In genomic region chr2:233171344-233171743, GRCh38 we compare ENCODE assay signal across 22 cellular contexts.
DNase-seq lines count a peak whose midpoint lies in the region; ATAC-seq, FAIRE-seq and TF ChIP-seq lines count a peak whose summit lies in the region.
"Had no signal": no experiment of that assay in that cellular context is flagged by ENCODE, and none has a peak within 500 bp of the region (broad histone marks: within the 10 kb centered on the region; RNA-seq: fewer than 3 reads in every experiment).

No MANE protein-coding gene starts in this region.

- no peaks in the 10 kb centered on the region for H3K9me3 Mint-ChIP-seq in activated naive CD4-positive, alpha-beta T cell treated with anti-CD3 and anti-CD28 coated beads, Interleukin-2, amount 50 U/mL, for 24 hours
- no peaks in the 10 kb centered on the region for H3K9me3 Mint-ChIP-seq in activated naive CD4-positive, alpha-beta T cell treated with anti-CD3 and anti-CD28 coated beads, Interleukin-2, amount 10 ng/mL, durations not matched to agents 7 days and 5 days
- H3K9me3 Mint-ChIP-seq in stimulated activated effector memory CD8-positive, alpha-beta T cell treated with anti-CD3 and anti-CD28 coated beads, Interleukin-12 subunit alpha, Interleukin-12 subunit beta, amount 100 ng/mL, for 72 hours = no peaks in the 10 kb centered on the region

- H4K20me1 ChIP-seq in GM12878 (ENCODE audit: control insufficient read depth, insufficient read depth) = no peaks in the 10 kb centered on the region

- no peak overlapping the region for H3K4me3 ChIP-seq in HEK293 (ENCODE audit: low read depth, low read length)
- no peak overlapping the region for H3K4me3 ChIP-seq in GM12878
- no peak overlapping the region for H3K4me3 ChIP-seq in effector memory CD4-positive, alpha-beta T cell (ENCODE audit: insufficient read depth, low read depth, low read length, poor library complexity, severe bottlenecking)

- H3K4me1 ChIP-seq in HEK293 (ENCODE audit: control insufficient read depth, insufficient read depth, low read length) (no peaks in the 10 kb centered on the region), GM12878 (ENCODE audit: control insufficient read depth, insufficient read depth, low read length) (no peaks in the 10 kb centered on the region)
- peaks cover 2% of the 10 kb centered on the region for H3K4me1 ChIP-seq in effector memory CD4-positive, alpha-beta T cell (ENCODE audit: control insufficient read depth, insufficient read depth, low read length, poor library complexity, severe bottlenecking)

- TF ChIP-seq CTCF in HEK293 (tag by site-specific recombination; IDR thresholded peaks at IDR 0.05) (no peak), GM12878 (IDR thresholded peaks at IDR 0.05 in 2 of 3, conservative IDR thresholded peaks at IDR 0.05 in 1 of 3; ENCODE audit: control insufficient read depth in 2 of 3, extremely low read depth in 1 of 3, insufficient read depth in 1 of 3, low read depth in 3 of 3, low read length in 3 of 3) (no peak)

- SMC1A ChIA-PET in GM12878 (lab: Charles Lee; ENCODE audit: uncharacterized antibody, unreplicated experiment) = no interaction called here

- no peak for FAIRE-seq in GM12878 (lab: Jason Lieb, UNC)

- no peak overlapping the region for H2AFZ ChIP-seq in GM12878 (ENCODE audit: control insufficient read depth, low read depth, low read length)

- intact Hi-C loops in GM12878 (cut with micrococcal nuclease; ENCODE audit: unreplicated experiment) = no loop called here

- POLR2A ChIA-PET in HEK293 (lab: Yijun Ruan, JAX) = no interaction called here
- POLR2A ChIA-PET in GM12878 (lab: Charles Lee) = no interaction called here

- TSS peak; percentile 35 for BruUV-seq in GM12878 (replicated peaks; lab: Mats Ljungman, UMichigan)

- RAD21 ChIA-PET in GM12878 (lab: Charles Lee; ENCODE audit: unreplicated experiment) = no interaction called here

- no peaks in the 10 kb centered on the region for H3K79me2 ChIP-seq in GM12878 (ENCODE audit: control insufficient read depth, insufficient read depth, low read length)

- no peaks in the 10 kb centered on the region for H3K4me1 Mint-ChIP-seq in activated naive CD4-positive, alpha-beta T cell treated with anti-CD3 and anti-CD28 coated beads, Interleukin-2, amount 50 U/mL, for 24 hours
- no peaks in the 10 kb centered on the region for H3K4me1 Mint-ChIP-seq in activated naive CD4-positive, alpha-beta T cell treated with anti-CD3 and anti-CD28 coated beads, Interleukin-2, amount 10 ng/mL, durations not matched to agents 7 days and 5 days
- peaks cover 25% of the 10 kb centered on the region for H3K4me1 Mint-ChIP-seq in stimulated activated effector memory CD8-positive, alpha-beta T cell treated with anti-CD3 and anti-CD28 coated beads, Interleukin-12 subunit alpha, Interleukin-12 subunit beta, amount 100 ng/mL, for 72 hours

- H3K4me3 Mint-ChIP-seq in activated naive CD4-positive, alpha-beta T cell treated with anti-CD3 and anti-CD28 coated beads, Interleukin-2, amount 50 U/mL, for 24 hours = no peak overlapping the region
- H3K4me3 Mint-ChIP-seq in activated naive CD4-positive, alpha-beta T cell treated with anti-CD3 and anti-CD28 coated beads, Interleukin-2, amount 10 ng/mL, durations not matched to agents 7 days and 5 days = no peak overlapping the region
- no peak overlapping the region for H3K4me3 Mint-ChIP-seq in stimulated activated effector memory CD8-positive, alpha-beta T cell treated with anti-CD3 and anti-CD28 coated beads, Interleukin-12 subunit alpha, Interleukin-12 subunit beta, amount 100 ng/mL, for 72 hours

- no peak for TF ChIP-seq RAD21 in GM12878 (IDR thresholded peaks at IDR 0.05; ENCODE audit: insufficient read depth, low read depth, low read length)

- H3K36me3 ChIP-seq in HEK293 (ENCODE audit: control insufficient read depth in 2 of 2, insufficient read depth in 1 of 2, low read length in 2 of 2) (peaks cover 0 to 9% of the 10 kb centered on the region in 2 experiments; a peak in 1 of 3 replicates), GM12878 (ENCODE audit: control insufficient read depth in 2 of 2, insufficient read depth in 2 of 2, low read length in 1 of 2) (peaks cover 30 to 43% of the 10 kb centered on the region in 2 experiments)
- H3K36me3 ChIP-seq in effector memory CD4-positive, alpha-beta T cell (ENCODE audit: control insufficient read depth, insufficient read depth, low read length) = peaks cover 68% of the 10 kb centered on the region

- no peak for TF ChIP-seq EP300 in GM12878 (IDR thresholded peaks at IDR 0.05; ENCODE audit: borderline replicate concordance in 1 of 2, control insufficient read depth in 1 of 2, low read depth in 2 of 2, low read length in 2 of 2)

- H3K36me3 Mint-ChIP-seq in activated naive CD4-positive, alpha-beta T cell treated with anti-CD3 and anti-CD28 coated beads, Interleukin-2, amount 50 U/mL, for 24 hours = peaks cover 19% of the 10 kb centered on the region
- peaks cover 52% of the 10 kb centered on the region for H3K36me3 Mint-ChIP-seq in activated naive CD4-positive, alpha-beta T cell treated with anti-CD3 and anti-CD28 coated beads, Interleukin-2, amount 10 ng/mL, durations not matched to agents 7 days and 5 days
- H3K36me3 Mint-ChIP-seq in stimulated activated effector memory CD8-positive, alpha-beta T cell treated with anti-CD3 and anti-CD28 coated beads, Interleukin-12 subunit alpha, Interleukin-12 subunit beta, amount 100 ng/mL, for 72 hours = peaks cover 22% of the 10 kb centered on the region

- no peaks in the 10 kb centered on the region for H3K27me3 ChIP-seq in GM12878 (replicated peaks in 1 of 2; ENCODE audit: control insufficient read depth in 2 of 2, insufficient read depth in 2 of 2, low read length in 1 of 2)
- no peaks in the 10 kb centered on the region for H3K27me3 ChIP-seq in effector memory CD4-positive, alpha-beta T cell (replicated peaks; ENCODE audit: control insufficient read depth, insufficient read depth, low read length, poor library complexity, severe bottlenecking)

- no peak overlapping the region for H3K4me2 ChIP-seq in GM12878 (ENCODE audit: control insufficient read depth, insufficient read depth)

- WGBS in GM12878 (ENCODE audit: insufficient coverage, insufficient replicate concordance, low lambda C conversion rate, missing lambda C conversion rate) = 73% methylated on average over 2 of the region's 2 CpGs

- CTCF ChIA-PET in activated naive CD4-positive, alpha-beta T cell treated with anti-CD3 and anti-CD28 coated beads, Interleukin-2, amount 10 ng/mL, durations not matched to agents 7 days and 5 days (lab: Charles Lee) = no interaction called here
- CTCF ChIA-PET in HEK293 (lab: Yijun Ruan, JAX) (interaction anchor here (0.6 kb wide), 1 partner anchor 22 kb away, joined by 6 read pairs; no protein-coding TSS in a partner anchor), GM12878 (lab: Yijun Ruan, JAX) (interaction anchor here (0.6 kb wide), 1 partner anchor 79 kb away, joined by 3 read pairs; no protein-coding TSS in a partner anchor)

- H3K27me3 Mint-ChIP-seq in activated naive CD4-positive, alpha-beta T cell treated with anti-CD3 and anti-CD28 coated beads, Interleukin-2, amount 50 U/mL, for 24 hours = no peaks in the 10 kb centered on the region
- H3K27me3 Mint-ChIP-seq in activated naive CD4-positive, alpha-beta T cell treated with anti-CD3 and anti-CD28 coated beads, Interleukin-2, amount 10 ng/mL, durations not matched to agents 7 days and 5 days = no peaks in the 10 kb centered on the region

- H3K9me3 ChIP-seq in HEK293 (ENCODE audit: control insufficient read depth, insufficient read depth, low read depth, low read length) = no peaks in the 10 kb centered on the region
- no peaks in the 10 kb centered on the region for H3K9me3 ChIP-seq in GM12878 (replicated peaks; ENCODE audit: control insufficient read depth, insufficient read depth, low read length)
- H3K9me3 ChIP-seq in effector memory CD4-positive, alpha-beta T cell (ENCODE audit: control insufficient read depth, low read length) = no peaks in the 10 kb centered on the region

- TF ChIP-seq POLR2A in GM12878 (IDR thresholded peaks at IDR 0.05; ENCODE audit: low read depth, low read length) = no peak

- in situ Hi-C loops in GM12878 (cut with MboI) = no loop called here

- H3K9ac ChIP-seq in GM12878 (ENCODE audit: control insufficient read depth, insufficient read depth, low read length) = no peak overlapping the region

- no peak for DNase-seq in activated naive CD4-positive, alpha-beta T cell treated with anti-CD3 and anti-CD28 coated beads, Interleukin-2, amount 10 ng/mL, durations not matched to agents 7 days and 5 days
- no peak for DNase-seq in GM12878 (ENCODE audit: low read depth, low spot score)
- DNase-seq in stimulated activated effector memory CD8-positive, alpha-beta T cell treated with anti-CD3 and anti-CD28 coated beads, Interleukin-12 subunit alpha, Interleukin-12 subunit beta, amount 100 ng/mL, for 72 hours (ENCODE audit: low spot score in 2 of 2) = no peak
- DNase-seq in effector memory CD4-positive, alpha-beta T cell = no peak
- no peak for DNase-seq in OCI-M2 (lab: John Stamatoyannopoulos, UW; ENCODE audit: unreplicated experiment)
- DNase-seq: ACHN; C1 segment of cervical spinal cord; DMS79; GOT3; KG1; NCI-H1105 treated with DMSO at 0.1 percent for 48 hours; NCI-H1694; NCI-H2081 treated with DMSO at 0.1 percent for 48 hours; NCI-H446 treated with DMSO at 0.1 percent for 48 hours; NCI-H69; NK-92 treated with Interleukin-12 subunit alpha and Interleukin-12 subunit beta, amount 100 ng/mL, for 24 hours; OCI-M1; RPMI8226; SIG-M5 had no signal

- no peak overlapping the region for H3K27ac ChIP-seq in HEK293 (ENCODE audit: extremely low read depth, low read depth, low read length)
- H3K27ac ChIP-seq in GM12878 (ENCODE audit: control insufficient read depth, insufficient read depth) = no peak overlapping the region
- H3K27ac ChIP-seq in effector memory CD4-positive, alpha-beta T cell (ENCODE audit: insufficient read depth, low read length, poor library complexity, severe bottlenecking) = no peak overlapping the region

- ATAC-seq in GM12878 = no peak
- no peak for ATAC-seq in stimulated activated effector memory CD8-positive, alpha-beta T cell treated with anti-CD3 and anti-CD28 coated beads, Interleukin-12 subunit alpha, Interleukin-12 subunit beta, amount 100 ng/mL, for 72 hours
- ATAC-seq: HCT116 had no signal

- peak overlapping the region; percentile 51 for H3K27ac Mint-ChIP-seq in activated naive CD4-positive, alpha-beta T cell treated with anti-CD3 and anti-CD28 coated beads, Interleukin-2, amount 50 U/mL, for 24 hours
- H3K27ac Mint-ChIP-seq in activated naive CD4-positive, alpha-beta T cell treated with anti-CD3 and anti-CD28 coated beads, Interleukin-2, amount 10 ng/mL, durations not matched to agents 7 days and 5 days = no peak overlapping the region
- H3K27ac Mint-ChIP-seq in stimulated activated effector memory CD8-positive, alpha-beta T cell treated with anti-CD3 and anti-CD28 coated beads, Interleukin-12 subunit alpha, Interleukin-12 subunit beta, amount 100 ng/mL, for 72 hours = peak overlapping the region; percentile 66

TF ChIP-seq in GM12878, 131 proteins besides CTCF, POLR2A, EP300 and RAD21 (continues in another document):
- TF ChIP-seq KAT2A (conservative IDR thresholded peaks at IDR 0.05; ENCODE audit: control insufficient read depth, low read depth, low read length) = no peak
- TF ChIP-seq IKZF1 (conservative IDR thresholded peaks at IDR 0.05) = no peak
